In genomic region chr17:50565559-50566350, GRCh38 we compare ENCODE assay signal across 10 cellular contexts. TPM values are rescaled to one million over a fixed set of nuclear protein-coding genes. Genes with fewer than 3 reads are reported as not detected.
A peak's percentile ranks its signal among the peaks of the same experiment; 100 is the strongest.
DNase-seq lines count a peak whose midpoint lies in the region; ATAC-seq and TF ChIP-seq lines count a peak whose summit lies in the region.
"Had no signal": no experiment of that assay in that cellular context is flagged by ENCODE, and none has a peak within 500 bp of the region (broad histone marks: within the 10 kb centered on the region; RNA-seq: fewer than 3 reads in every experiment).

No MANE protein-coding gene starts in this region.

- H3K27me3 Mint-ChIP-seq in CD14-positive monocyte (ENCODE audit: low read depth in 3 of 3) = peaks cover 55 to 79% (median 66%) of the 10 kb centered on the region in 3 donors
- H3K27me3 Mint-ChIP-seq in activated T-helper 17 cell treated with anti-CD3 and anti-CD28 coated beads, Interleukin-2, amount 50 U/mL, for 72 hours = peaks cover 38% of the 10 kb centered on the region

- peaks cover 12% of the 10 kb centered on the region for H3K4me1 Mint-ChIP-seq in CD14-positive monocyte
- H3K4me1 Mint-ChIP-seq in activated T-helper 17 cell treated with anti-CD3 and anti-CD28 coated beads, Interleukin-2, amount 50 U/mL, for 72 hours = peaks cover 5% of the 10 kb centered on the region

- peaks cover 0 to 14% (median 2%) of the 10 kb centered on the region in 7 donors for H3K9me3 Mint-ChIP-seq in CD14-positive monocyte
- H3K9me3 Mint-ChIP-seq in activated T-helper 17 cell treated with anti-CD3 and anti-CD28 coated beads, Interleukin-2, amount 50 U/mL, for 72 hours = no peaks in the 10 kb centered on the region

- no peak for ATAC-seq in activated T-helper 17 cell treated with anti-CD3 and anti-CD28 coated beads, Interleukin-2, amount 50 U/mL, for 72 hours (replicated peaks)
- ATAC-seq in HG02759 (IDR thresholded peaks at IDR 0.05; ENCODE audit: unreplicated experiment) = no peak
- no peak for ATAC-seq in omental fat pad (ENCODE audit: low FRiP score)
- no peak for ATAC-seq in HG02938 (IDR thresholded peaks at IDR 0.05; ENCODE audit: unreplicated experiment)

- DNase-seq in CD14-positive monocyte (ENCODE audit: low spot score) = no peak
- DNase-seq in M059J (ENCODE audit: low read depth) = peak; percentile 65
- DNase-seq in kidney tubule cell (ENCODE audit: low spot score) = peak; percentile 48
- DNase-seq in omental fat pad (ENCODE audit: low spot score) = no peak
- no peak for DNase-seq in OCI-M2 (lab: John Stamatoyannopoulos, UW; ENCODE audit: unreplicated experiment)
- DNase-seq: activated CD4-positive, alpha-beta T cell treated with anti-CD3 and anti-CD28 coated beads, Interleukin-2, amount 50 U/mL, for 1 hour had no signal

- peak overlapping the region in 5 of 7 donors; percentile 13 to 70 (median 38) for H3K27ac Mint-ChIP-seq in CD14-positive monocyte
- peak overlapping the region; percentile 44 for H3K27ac Mint-ChIP-seq in activated T-helper 17 cell treated with anti-CD3 and anti-CD28 coated beads, Interleukin-2, amount 50 U/mL, for 72 hours

- intact Hi-C loops in CD14-positive monocyte (cut with micrococcal nuclease) = no loop called here

- peak overlapping the region in 1 of 2 donors; percentile 74 for H3K4me3 Mint-ChIP-seq in CD14-positive monocyte
- H3K4me3 Mint-ChIP-seq in activated T-helper 17 cell treated with anti-CD3 and anti-CD28 coated beads, Interleukin-2, amount 50 U/mL, for 72 hours = no peak overlapping the region

- H3K36me3 Mint-ChIP-seq in CD14-positive monocyte = no peaks in the 10 kb centered on the region
- H3K36me3 Mint-ChIP-seq in activated T-helper 17 cell treated with anti-CD3 and anti-CD28 coated beads, Interleukin-2, amount 50 U/mL, for 72 hours (ENCODE audit: low read depth) = no peaks in the 10 kb centered on the region

- TF ChIP-seq CTCF in CD14-positive monocyte (IDR thresholded peaks at IDR 0.05) (no peak), omental fat pad (IDR thresholded peaks at IDR 0.05) (no peak)

RNA-seq across cellular contexts. Expression of gene CACNA1G, which starts 5.2 kb away (rescaled TPM):
- not detected for polyA plus RNA-seq in CD14-positive monocyte
- total RNA-seq in M059J (2014; rRNA removed; shearing (Covaris generic)) = 0.15 TPM in 1 of 2 replicates, not detected in the other
- total RNA-seq in activated T-helper 17 cell treated with anti-CD3 and anti-CD28 coated beads, Interleukin-2, amount 50 U/mL, for 72 hours = under 1 TPM in 1 of 2 donors, not detected in 1; 0.11 TPM
- 1 to 10 TPM in 2 of 4 donors, under 1 TPM in 2; 0.32 to 3.8 (median 1.2) TPM for total RNA-seq in omental fat pad

RNA-seq across cellular contexts. Expression of gene SPATA20, which starts 18.8 kb away (rescaled TPM):
- polyA plus RNA-seq in CD14-positive monocyte = 10 to 100 TPM in 1 of 2 donors, 1 to 10 TPM in 1; 9.3 to 12.2 TPM
- total RNA-seq in M059J (2014; rRNA removed; shearing (Covaris generic)) = 23.1 and 60.5 TPM in 2 replicates
- 10 to 100 TPM in 1 of 2 donors, 1 to 10 TPM in 1; 9.1 to 12.7 TPM for total RNA-seq in activated T-helper 17 cell treated with anti-CD3 and anti-CD28 coated beads, Interleukin-2, amount 50 U/mL, for 72 hours
- total RNA-seq in omental fat pad = 10 to 100 TPM; 42.8 to 65.1 (median 49.4) TPM

RNA-seq across cellular contexts. Expression of gene EPN3, which starts 33.2 kb away (rescaled TPM):
- polyA plus RNA-seq in CD14-positive monocyte = not detected
- total RNA-seq in M059J (2014; rRNA removed; shearing (Covaris generic)) = 0.74 TPM in 1 of 2 replicates, not detected in the other
- total RNA-seq in activated T-helper 17 cell treated with anti-CD3 and anti-CD28 coated beads, Interleukin-2, amount 50 U/mL, for 72 hours = not detected
- not detected for total RNA-seq in omental fat pad
- total RNA-seq: myocyte had no signal

RNA-seq across cellular contexts. Expression of gene MYCBPAP, which starts 57.5 kb away (rescaled TPM):
- not detected for polyA plus RNA-seq in CD14-positive monocyte
- 0.12 TPM in 1 of 2 replicates, not detected in the other for total RNA-seq in M059J (2014; rRNA removed; shearing (Covaris generic))
- 1 to 10 TPM; 2.1 to 3.2 TPM for total RNA-seq in activated T-helper 17 cell treated with anti-CD3 and anti-CD28 coated beads, Interleukin-2, amount 50 U/mL, for 72 hours
- total RNA-seq in omental fat pad = 1 to 10 TPM in 2 of 4 donors, under 1 TPM in 1, not detected in 1; 0.36 to 1.9 (median 1.0) TPM

Comparison
In these comparisons a context has a peak if more than half of its experiments do, and no peak if none do; other contexts are left out.
1. DNase-seq: peak in M059J (single experiment) and kidney tubule cell (single experiment); none in CD14-positive monocyte (single experiment), omental fat pad (single experiment) and OCI-M2 (single experiment).